In genomic region chr12:53222170-53223005, GRCh38 we compare ENCODE assay signal across 8 cellular contexts. TPM values are rescaled to one million over a fixed set of nuclear protein-coding genes. Genes with fewer than 3 reads are reported as not detected.
DNase-seq lines count a peak whose midpoint lies in the region; ATAC-seq and TF ChIP-seq lines count a peak whose summit lies in the region.

No MANE protein-coding gene starts in this region.

- no peaks in the 10 kb centered on the region for H3K9me3 ChIP-seq in T-helper 17 cell (ENCODE audit: control insufficient read depth, low read length, poor library complexity, severe bottlenecking)

- H3K4me3 Mint-ChIP-seq in T-helper 17 cell: peak overlapping the region; percentile 100

- no peaks in the 10 kb centered on the region for H3K27me3 Mint-ChIP-seq in T-helper 17 cell

- DNase-seq in T-helper 17 cell (no peak), fibroblast of pulmonary artery (ENCODE audit: low read depth) (no peak), skeletal muscle cell (ENCODE audit: low read depth) (no peak), NCI-H2171 (lab: John Stamatoyannopoulos, UW) (no peak), NCI-H446 treated with DMSO at 0.1 percent for 48 hours (lab: John Stamatoyannopoulos, UW) (no peak)

- TF ChIP-seq CTCF in GM12875 (IDR thresholded peaks at IDR 0.05; ENCODE audit: borderline replicate concordance, insufficient read depth, low read depth, low read length) (no peak), fibroblast of pulmonary artery (IDR thresholded peaks at IDR 0.05; ENCODE audit: low read length, missing control alignments) (no peak)

- peak overlapping the region; percentile 52 for H3K4me3 ChIP-seq in GM12875 (ENCODE audit: low read depth, low read length)
- H3K4me3 ChIP-seq in fibroblast of pulmonary artery (replicated peaks; ENCODE audit: low read depth, low read length): peak overlapping the region; percentile 54
- H3K4me3 ChIP-seq in skeletal muscle cell (ENCODE audit: low read depth, low read length): peak overlapping the region; percentile 80

- peaks cover 66% of the 10 kb centered on the region for H3K4me1 Mint-ChIP-seq in T-helper 17 cell

- peaks cover 14% of the 10 kb centered on the region for H3K36me3 Mint-ChIP-seq in T-helper 17 cell (ENCODE audit: low read depth)

- peak overlapping the region; percentile 95 for H3K27ac Mint-ChIP-seq in T-helper 17 cell

- ATAC-seq in T-helper 17 cell (no peak), GM19455 (IDR thresholded peaks at IDR 0.05; ENCODE audit: unreplicated experiment) (no peak), HG02759 (IDR thresholded peaks at IDR 0.05; ENCODE audit: unreplicated experiment) (no peak)

RNA-seq across cellular contexts. Expression of gene RARG, which starts 9.6 kb away (rescaled TPM):
- total RNA-seq in T-helper 17 cell: 10 to 100 TPM; 57.6 to 57.8 TPM

RNA-seq across cellular contexts. Expression of gene ITGB7, which starts 15.3 kb away (rescaled TPM):
- 100 to 1,000 TPM; 306 to 367 TPM for total RNA-seq in T-helper 17 cell

RNA-seq across cellular contexts. Expression of gene CSAD, which starts 41.7 kb away (rescaled TPM):
- total RNA-seq in T-helper 17 cell: 10 to 100 TPM; 57.2 to 61.0 TPM

RNA-seq across cellular contexts. Expression of gene ZNF740, which starts 41.9 kb away (rescaled TPM):
- 10 to 100 TPM; 24.3 to 34.6 TPM for total RNA-seq in T-helper 17 cell

RNA-seq across cellular contexts. Expression of gene ESPL1, which starts 45.7 kb away (rescaled TPM):
- total RNA-seq in T-helper 17 cell: under 1 TPM; 0.30 to 0.83 TPM
